ENCODE assay signal across 21 cellular contexts in genomic region chr2:233435436-233436190, GRCh38.
DNase-seq lines count a peak whose midpoint lies in the region; ATAC-seq and TF ChIP-seq lines count a peak whose summit lies in the region.
"Had no signal": no experiment of that assay in that cellular context is flagged by ENCODE, and none has a peak within 500 bp of the region (broad histone marks: within the 10 kb centered on the region; RNA-seq: fewer than 3 reads in every experiment).

No MANE protein-coding gene starts in this region.

- H3K36me3 Mint-ChIP-seq in activated CD8-positive, alpha-beta memory T cell treated with anti-CD3 and anti-CD28 coated beads, Interleukin-2, amount 10 ng/mL, durations not matched to agents 7 days and 5 days = peaks cover 7% of the 10 kb centered on the region
- peaks cover 0 to 7% (median 4%) of the 10 kb centered on the region in 3 experiments; a peak in 3 of 7 replicates for H3K36me3 Mint-ChIP-seq in H9 (ENCODE audit: insufficient read depth in 1 of 3, low read depth in 3 of 3)

- H3K4me3 Mint-ChIP-seq in activated CD8-positive, alpha-beta memory T cell treated with anti-CD3 and anti-CD28 coated beads, Interleukin-2, amount 10 ng/mL, durations not matched to agents 7 days and 5 days = no peak overlapping the region
- H3K4me3 Mint-ChIP-seq in H9 = no peak overlapping the region
- H3K4me3 Mint-ChIP-seq: stimulated activated naive CD8-positive, alpha-beta T cell treated with anti-CD3 and anti-CD28 coated beads, Interleukin-15, Interleukin-2, amounts not matched to agents 100 ng/mL and 50 ng/mL, for 24 hours had no signal

- peak; percentile 31 for DNase-seq in activated CD8-positive, alpha-beta memory T cell treated with anti-CD3 and anti-CD28 coated beads, Interleukin-2, amount 10 ng/mL, durations not matched to agents 7 days and 5 days
- DNase-seq in activated CD8-positive, alpha-beta memory T cell treated with anti-CD3 and anti-CD28 coated beads, Interleukin-2, amount 50 U/mL, for 4 hours = no peak
- DNase-seq in H9 (peak; percentile 9), mesenteric fat pad (ENCODE audit: low spot score) (peak; percentile 68), MG63 (no peak), NCI-H1048 (lab: John Stamatoyannopoulos, UW) (no peak), NCI-H1417 treated with DMSO at 0.1 percent for 48 hours (lab: John Stamatoyannopoulos, UW) (no peak)
- DNase-seq: Calu3; effector CD8-positive, alpha-beta T cell; HCEC 1CT; mesenchymal stem cell; naive B cell; NCI-H1092 treated with DMSO at 0.1 percent for 48 hours; NCI-H524 treated with DMSO at 0.1 percent for 48 hours; small intestine; stimulated activated CD4-positive, alpha-beta T cell treated with anti-CD3 and anti-CD28 coated beads, Interleukin-2, amount 100 ng/mL, for 48 hours; uterus had no signal

- no peaks in the 10 kb centered on the region for H4K20me1 ChIP-seq in H9 (ENCODE audit: control insufficient read depth, insufficient read depth, insufficient read length)

- no CpG with 5 or more reads among the region's 18 CpGs for WGBS in H9 (ENCODE audit: extremely low coverage, insufficient read length, low lambda C conversion rate)

- no peaks in the 10 kb centered on the region for H3K79me2 ChIP-seq in H9 (ENCODE audit: insufficient read depth, low read length)

- H2BK120ac ChIP-seq in H9 (ENCODE audit: low read depth, low read length, poor library complexity, severe bottlenecking) = no peak overlapping the region

- H2BK15ac ChIP-seq in H9 (ENCODE audit: low read depth, low read length) = no peak overlapping the region

- H3K23me2 ChIP-seq in H9 (ENCODE audit: insufficient read length, low read depth, low read length, poor library complexity, severe bottlenecking) = no peaks in the 10 kb centered on the region

- no peak overlapping the region for H3K9ac ChIP-seq in H9 (ENCODE audit: extremely low read depth, insufficient read length, low read length)
- peak overlapping the region; percentile 21 to 40 (median 40) for H3K9ac ChIP-seq in skeletal muscle tissue (ENCODE audit: low read depth in 1 of 3, low read length in 3 of 3)
- H3K9ac ChIP-seq: BLaER1 had no signal

- H4K5ac ChIP-seq in H9 (ENCODE audit: insufficient read length, low read depth, low read length) = no peak overlapping the region

- H3K9me3 ChIP-seq in H9 (ENCODE audit: control insufficient read depth, low read depth, low read length) (no peaks in the 10 kb centered on the region), skeletal muscle tissue (ENCODE audit: control insufficient read depth in 3 of 3, low read length in 3 of 3) (no peaks in the 10 kb centered on the region), MG63 (no peaks in the 10 kb centered on the region)
- H3K9me3 ChIP-seq: BLaER1, esophagus muscularis mucosa, uterus had no signal

- H3K4me1 ChIP-seq in H9 (ENCODE audit: insufficient read depth, low read length) = no peaks in the 10 kb centered on the region
- H3K4me1 ChIP-seq in skeletal muscle tissue (ENCODE audit: control insufficient read depth in 3 of 3, insufficient read depth in 3 of 3, low read length in 3 of 3) = peaks cover 56 to 69% (median 60%) of the 10 kb centered on the region in 3 donors
- H3K4me1 ChIP-seq: BLaER1, uterus had no signal

- no peak overlapping the region for H3K14ac ChIP-seq in H9 (ENCODE audit: insufficient read depth, low read length)

- no peak for ATAC-seq in activated CD8-positive, alpha-beta memory T cell treated with anti-CD3 and anti-CD28 coated beads, Interleukin-2, amount 10 ng/mL, durations not matched to agents 7 days and 5 days

- H3K56ac ChIP-seq in H9 (ENCODE audit: insufficient read length, low read depth, low read length) = no peak overlapping the region

- no peak for TF ChIP-seq CTCF in H9 (conservative IDR thresholded peaks at IDR 0.05)

- no peak overlapping the region for H3T11ph ChIP-seq in H9 (ENCODE audit: low read length)

- H3K79me1 ChIP-seq in H9 (ENCODE audit: insufficient read depth, low read depth, low read length, poor library complexity, severe bottlenecking) = no peaks in the 10 kb centered on the region

- no peak overlapping the region for H2AFZ ChIP-seq in H9 (ENCODE audit: low read length)

- H3K27me3 ChIP-seq in H9 (ENCODE audit: insufficient read depth, low read length) = no peaks in the 10 kb centered on the region
- H3K27me3 ChIP-seq in skeletal muscle tissue (ENCODE audit: control insufficient read depth in 3 of 3, insufficient read depth in 3 of 3, low read length in 3 of 3) = no peaks in the 10 kb centered on the region
- H3K27me3 ChIP-seq in MG63 = no peaks in the 10 kb centered on the region
- H3K27me3 ChIP-seq: BLaER1, esophagus muscularis mucosa, uterus had no signal

- no peaks in the 10 kb centered on the region for H3K9me3 Mint-ChIP-seq in activated CD8-positive, alpha-beta memory T cell treated with anti-CD3 and anti-CD28 coated beads, Interleukin-2, amount 10 ng/mL, durations not matched to agents 7 days and 5 days (ENCODE audit: low read depth)
- H3K9me3 Mint-ChIP-seq in H9 = no peaks in the 10 kb centered on the region; a peak in 1 of 5 replicates
- H3K9me3 Mint-ChIP-seq: naive B cell; stimulated activated naive CD8-positive, alpha-beta T cell treated with anti-CD3 and anti-CD28 coated beads, Interleukin-15, Interleukin-2, amounts not matched to agents 100 ng/mL and 50 ng/mL, for 24 hours had no signal

- H3K4me1 Mint-ChIP-seq in activated CD8-positive, alpha-beta memory T cell treated with anti-CD3 and anti-CD28 coated beads, Interleukin-2, amount 10 ng/mL, durations not matched to agents 7 days and 5 days = peaks cover 5% of the 10 kb centered on the region
- H3K4me1 Mint-ChIP-seq in H9 = no peaks in the 10 kb centered on the region

- no peak overlapping the region for H3K4ac ChIP-seq in H9 (ENCODE audit: low read depth, low read length)

- H3K4me3 ChIP-seq in skeletal muscle tissue (ENCODE audit: low read length in 3 of 3) = peak overlapping the region in 2 of 3 donors; percentile 9 to 17
- no peak overlapping the region for H3K4me3 ChIP-seq in MG63
- H3K4me3 ChIP-seq: BLaER1, esophagus muscularis mucosa, uterus had no signal

- no peak overlapping the region for H3K23ac ChIP-seq in H9 (ENCODE audit: insufficient read length, low read depth, low read length)

- H3K27me3 Mint-ChIP-seq in activated CD8-positive, alpha-beta memory T cell treated with anti-CD3 and anti-CD28 coated beads, Interleukin-2, amount 10 ng/mL, durations not matched to agents 7 days and 5 days = no peaks in the 10 kb centered on the region
- H3K27me3 Mint-ChIP-seq in H9 (ENCODE audit: low read depth) = no peaks in the 10 kb centered on the region
- H3K27me3 Mint-ChIP-seq: naive B cell; stimulated activated naive CD8-positive, alpha-beta T cell treated with anti-CD3 and anti-CD28 coated beads, Interleukin-15, Interleukin-2, amounts not matched to agents 100 ng/mL and 50 ng/mL, for 24 hours had no signal

- H4K91ac ChIP-seq in H9 (ENCODE audit: insufficient read length, low read depth, low read length) = no peak overlapping the region

- H3K27ac ChIP-seq in H9 (ENCODE audit: insufficient read length, low read depth, low read length) (no peak overlapping the region), skeletal muscle tissue (ENCODE audit: low read depth, low read length) (peak overlapping the region; percentile 70)
- H3K27ac ChIP-seq: BLaER1, esophagus muscularis mucosa, uterus had no signal

- H2BK20ac ChIP-seq in H9 (ENCODE audit: low read depth, low read length, poor library complexity, severe bottlenecking) = no peak overlapping the region

- H2AK5ac ChIP-seq in H9 (ENCODE audit: insufficient read length, low read length) = no peak overlapping the region

- no peak overlapping the region for H3K18ac ChIP-seq in H9 (ENCODE audit: insufficient read length, low read depth, low read length)

- H4K8ac ChIP-seq in H9 (replicated peaks; ENCODE audit: insufficient read length, low read depth, low read length) = no peak overlapping the region

- no peak overlapping the region for H2BK12ac ChIP-seq in H9 (ENCODE audit: insufficient read length, low read depth, low read length)

- H3K4me2 ChIP-seq in H9 (ENCODE audit: insufficient read depth, insufficient read length, low read length) = no peak overlapping the region
- H3K4me2 ChIP-seq: BLaER1 had no signal

- H3K36me3 ChIP-seq in skeletal muscle tissue (ENCODE audit: control insufficient read depth in 3 of 3, insufficient read depth in 3 of 3, low read length in 3 of 3) = peaks cover 47 to 61% (median 54%) of the 10 kb centered on the region in 3 donors
- peaks cover 5% of the 10 kb centered on the region for H3K36me3 ChIP-seq in MG63
- H3K36me3 ChIP-seq: uterus had no signal

- H3K27ac Mint-ChIP-seq in activated CD8-positive, alpha-beta memory T cell treated with anti-CD3 and anti-CD28 coated beads, Interleukin-2, amount 10 ng/mL, durations not matched to agents 7 days and 5 days = peak overlapping the region; percentile 20
- peak overlapping the region in 1 of 3 experiments; percentile 34; a peak in 2 of 7 replicates for H3K27ac Mint-ChIP-seq in H9

- CTCF ChIA-PET in activated CD8-positive, alpha-beta memory T cell treated with anti-CD3 and anti-CD28 coated beads, Interleukin-2, amount 10 ng/mL, durations not matched to agents 7 days and 5 days (lab: Charles Lee) = interaction anchor here (0.8 to 1.5 kb wide), 2 partner anchors 11 to 12 kb away, joined by 3 to 6 read pairs; no protein-coding TSS in a partner anchor

- H2BK5ac ChIP-seq in H9 (ENCODE audit: insufficient read length, low read length) = no peak overlapping the region

Comparison
In these comparisons a context has a peak if more than half of its experiments do, and no peak if none do; other contexts are left out.
1. DNase-seq: peak in activated CD8-positive, alpha-beta memory T cell treated with anti-CD3 and anti-CD28 coated beads, Interleukin-2, amount 10 ng/mL, durations not matched to agents 7 days and 5 days (single experiment), H9 (single experiment) and mesenteric fat pad (single experiment); none in activated CD8-positive, alpha-beta memory T cell treated with anti-CD3 and anti-CD28 coated beads, Interleukin-2, amount 50 U/mL, for 4 hours (single experiment), MG63 (single experiment), NCI-H1048 (single experiment) and NCI-H1417 treated with DMSO at 0.1 percent for 48 hours (single experiment).